8 cellular contexts compared by ENCODE assay signal in genomic region chr1:156193208-156193487, GRCh38. TPM values are rescaled to one million over a fixed set of nuclear protein-coding genes. Genes with fewer than 3 reads are reported as not detected.
DNase-seq lines count a peak whose midpoint lies in the region; ATAC-seq and TF ChIP-seq lines count a peak whose summit lies in the region.

No MANE protein-coding gene starts in this region.

- peak overlapping the region; percentile 94 for H3K4me3 Mint-ChIP-seq in activated naive CD4-positive, alpha-beta T cell treated with anti-CD3 and anti-CD28 coated beads, Interleukin-2, amount 10 ng/mL, durations not matched to agents 7 days and 5 days
- peak overlapping the region; percentile 88 for H3K4me3 Mint-ChIP-seq in memory B cell
- H3K4me3 Mint-ChIP-seq in type B pancreatic cell: peak overlapping the region; percentile 95

- H3K4me3 ChIP-seq in astrocyte of the spinal cord (ENCODE audit: low read depth, low read length): peak overlapping the region; percentile 93

- H3K9me3 Mint-ChIP-seq in activated naive CD4-positive, alpha-beta T cell treated with anti-CD3 and anti-CD28 coated beads, Interleukin-2, amount 10 ng/mL, durations not matched to agents 7 days and 5 days: peaks cover 3% of the 10 kb centered on the region
- H3K9me3 Mint-ChIP-seq in memory B cell (no peaks in the 10 kb centered on the region), type B pancreatic cell (no peaks in the 10 kb centered on the region)

- peaks cover 18% of the 10 kb centered on the region for H3K36me3 Mint-ChIP-seq in activated naive CD4-positive, alpha-beta T cell treated with anti-CD3 and anti-CD28 coated beads, Interleukin-2, amount 10 ng/mL, durations not matched to agents 7 days and 5 days
- H3K36me3 Mint-ChIP-seq in memory B cell: peaks cover 9% of the 10 kb centered on the region
- H3K36me3 Mint-ChIP-seq in type B pancreatic cell: peaks cover 6% of the 10 kb centered on the region

- in situ Hi-C loops in astrocyte of the spinal cord (cut with HindIII; ENCODE audit: low sequenced_read_pairs): no loop called here

- ATAC-seq in memory B cell (ENCODE audit: low read depth) (no peak), omental fat pad (ENCODE audit: low FRiP score) (no peak)

- peaks cover 60% of the 10 kb centered on the region for H3K4me1 Mint-ChIP-seq in activated naive CD4-positive, alpha-beta T cell treated with anti-CD3 and anti-CD28 coated beads, Interleukin-2, amount 10 ng/mL, durations not matched to agents 7 days and 5 days
- peaks cover 21% of the 10 kb centered on the region for H3K4me1 Mint-ChIP-seq in memory B cell
- H3K4me1 Mint-ChIP-seq in type B pancreatic cell (ENCODE audit: unreplicated experiment): peaks cover 19% of the 10 kb centered on the region

- H3K27me3 Mint-ChIP-seq in activated naive CD4-positive, alpha-beta T cell treated with anti-CD3 and anti-CD28 coated beads, Interleukin-2, amount 10 ng/mL, durations not matched to agents 7 days and 5 days: no peaks in the 10 kb centered on the region
- H3K27me3 Mint-ChIP-seq in memory B cell (no peaks in the 10 kb centered on the region), type B pancreatic cell (no peaks in the 10 kb centered on the region)

- peak overlapping the region; percentile 88 for H3K27ac Mint-ChIP-seq in activated naive CD4-positive, alpha-beta T cell treated with anti-CD3 and anti-CD28 coated beads, Interleukin-2, amount 10 ng/mL, durations not matched to agents 7 days and 5 days
- H3K27ac Mint-ChIP-seq in memory B cell: peak overlapping the region; percentile 87
- peak overlapping the region; percentile 80 for H3K27ac Mint-ChIP-seq in type B pancreatic cell

- DNase-seq in activated naive CD4-positive, alpha-beta T cell treated with anti-CD3 and anti-CD28 coated beads, Interleukin-2, amount 10 ng/mL, durations not matched to agents 7 days and 5 days: no peak
- no peak for DNase-seq in activated naive CD4-positive, alpha-beta T cell treated with Interleukin-2 at 50 U/mL for 16 hours
- DNase-seq in astrocyte of the spinal cord (ENCODE audit: low read depth, low spot score): no peak
- no peak for DNase-seq in memory B cell (ENCODE audit: low spot score in 2 of 2)
- no peak for DNase-seq in type B pancreatic cell (ENCODE audit: extremely low spot score, unreplicated experiment)
- DNase-seq in kidney tubule cell (ENCODE audit: low spot score): no peak
- no peak for DNase-seq in omental fat pad (ENCODE audit: low spot score)
- no peak for DNase-seq in AG08396 (ENCODE audit: low spot score)

- TF ChIP-seq CTCF in astrocyte of the spinal cord (IDR thresholded peaks at IDR 0.05; ENCODE audit: low read depth, low read length) (no peak), type B pancreatic cell (conservative IDR thresholded peaks at IDR 0.05) (no peak), omental fat pad (IDR thresholded peaks at IDR 0.05) (no peak)

- CTCF ChIA-PET in activated naive CD4-positive, alpha-beta T cell treated with anti-CD3 and anti-CD28 coated beads, Interleukin-2, amount 10 ng/mL, durations not matched to agents 7 days and 5 days (lab: Charles Lee): interaction anchor here (0.7 to 1.5 kb wide), 3 partner anchors 18 to 181 kb away, joined by 3 read pairs; no protein-coding TSS in a partner anchor

RNA-seq across cellular contexts. Expression of gene SLC25A44, which starts 0.8 kb away (rescaled TPM):
- total RNA-seq in type B pancreatic cell (ENCODE audit: low replicate concordance): 18.6 and 21.8 TPM in 2 replicates
- 10 to 100 TPM; 19.1 to 89.8 (median 36.3) TPM for total RNA-seq in omental fat pad

RNA-seq across cellular contexts. Expression of gene PMF1, which starts 19.7 kb away (rescaled TPM):
- total RNA-seq in type B pancreatic cell (ENCODE audit: low replicate concordance) (56.1 and 62.0 TPM in 2 replicates), omental fat pad (10 to 100 TPM; 34.0 to 74.8 (median 49.5) TPM)

RNA-seq across cellular contexts. Expression of gene SEMA4A, which starts 39.8 kb away (rescaled TPM):
- total RNA-seq in type B pancreatic cell (ENCODE audit: low replicate concordance) (7.1 and 12.9 TPM in 2 replicates), omental fat pad (10 to 100 TPM in 3 of 4 donors, 1 to 10 TPM in 1; 4.1 to 99.1 (median 24.6) TPM)

RNA-seq across cellular contexts. Expression of gene BGLAP, which starts 48.8 kb away (rescaled TPM):
- total RNA-seq in type B pancreatic cell (ENCODE audit: low replicate concordance) (0.64 and 3.1 TPM in 2 replicates), omental fat pad (1 to 10 TPM in 1 of 4 donors, under 1 TPM in 1, not detected in 2; 0.82 to 5.0 TPM)

RNA-seq across cellular contexts. Expression of gene PAQR6, which starts 54.7 kb away (rescaled TPM):
- total RNA-seq in type B pancreatic cell (ENCODE audit: low replicate concordance) (9.2 and 19.0 TPM in 2 replicates), omental fat pad (1 to 10 TPM in 3 of 4 donors, under 1 TPM in 1; 0.74 to 3.4 (median 1.6) TPM)
